ENCODE assay signal across 19 cellular contexts in genomic region chr9:134204041-134204440, GRCh38. TPM values are rescaled to one million over a fixed set of nuclear protein-coding genes. Genes with fewer than 3 reads are reported as not detected.
"Had no signal": no experiment of that assay in that cellular context is flagged by ENCODE, and none has a peak within 500 bp of the region (broad histone marks: within the 10 kb centered on the region; RNA-seq: fewer than 3 reads in every experiment).

No MANE protein-coding gene starts in this region.

- H3K4me3 Mint-ChIP-seq: activated B cell treated with CpG ODN at 0.5 μM for 24 hours; activated CD4-positive, alpha-beta T cell treated with anti-CD3 and anti-CD28 coated beads, Interleukin-2, amount 10 ng/mL, durations not matched to agents 24 days and 14 days; activated CD8-positive, alpha-beta T cell treated with anti-CD3 and anti-CD28 coated beads for 36 hours; activated naive CD8-positive, alpha-beta T cell treated with anti-CD3 and anti-CD28 coated beads, Interleukin-2, amount 10 ng/mL, durations not matched to agents 7 days and 5 days; activated T-cell treated with anti-CD3 and anti-CD28 coated beads, Interleukin-2, amount 50 U/mL, for 24 hours; brain; neural progenitor cell; stimulated activated naive B cell treated with anti-CD40 and anti-IgM and Interleukin-4, amounts not matched to agents 10 μg/mL and 1 μg/mL and 100 μg/mL, for 72 hours had no signal

- H3K4me1 ChIP-seq: foreskin keratinocyte had no signal

- H2AFZ ChIP-seq: hepatocyte, neural progenitor cell had no signal

- H3K36me3 ChIP-seq: neural progenitor cell, thoracic aorta had no signal

- DNase-seq: activated B cell treated with CpG ODN at 0.5 μM for 24 hours; activated CD4-positive, alpha-beta T cell treated with anti-CD3 and anti-CD28 coated beads, Interleukin-2, amount 10 ng/mL, durations not matched to agents 24 days and 14 days; activated CD8-positive, alpha-beta T cell treated with anti-CD3 and anti-CD28 coated beads for 36 hours; activated naive CD4-positive, alpha-beta T cell treated with Interleukin-2 at 50 U/mL for 16 hours; activated naive CD8-positive, alpha-beta T cell treated with anti-CD3 and anti-CD28 coated beads, Interleukin-2, amount 10 ng/mL, durations not matched to agents 7 days and 5 days; activated T-cell treated with anti-CD3 and anti-CD28 coated beads, Interleukin-2, amount 50 U/mL, for 24 hours; amygdala; central memory CD4-positive, alpha-beta T cell; foreskin keratinocyte; stimulated activated naive B cell treated with anti-CD40 and anti-IgM and Interleukin-4, amounts not matched to agents 10 μg/mL and 1 μg/mL and 100 μg/mL, for 72 hours had no signal

- H3K4me2 ChIP-seq: hepatocyte, neural progenitor cell had no signal

- H3K9me3 Mint-ChIP-seq: activated CD4-positive, alpha-beta T cell treated with anti-CD3 and anti-CD28 coated beads, Interleukin-2, amount 10 ng/mL, durations not matched to agents 24 days and 14 days; activated naive CD8-positive, alpha-beta T cell treated with anti-CD3 and anti-CD28 coated beads, Interleukin-2, amount 10 ng/mL, durations not matched to agents 7 days and 5 days; activated T-helper 2 cell treated with anti-CD3 and anti-CD28 coated beads, Interferon-gamma antibody, Interleukin-2, Interleukin-4, amounts not matched to agents 10 μg/mL and 5 μg/mL and 100 μg/mL, durations not matched to agents 14 hours and 24 hours and 36 hours had no signal

- ATAC-seq: activated CD8-positive, alpha-beta T cell treated with anti-CD3 and anti-CD28 coated beads for 36 hours; foreskin keratinocyte; stimulated activated naive B cell treated with anti-CD40 and anti-IgM and Interleukin-4, amounts not matched to agents 10 μg/mL and 1 μg/mL and 100 μg/mL, for 72 hours had no signal

- H3K27ac Mint-ChIP-seq: activated B cell treated with CpG ODN at 0.5 μM for 24 hours; activated CD4-positive, alpha-beta T cell treated with anti-CD3 and anti-CD28 coated beads, Interleukin-2, amount 10 ng/mL, durations not matched to agents 24 days and 14 days; activated CD8-positive, alpha-beta T cell treated with anti-CD3 and anti-CD28 coated beads for 36 hours; activated naive CD8-positive, alpha-beta T cell treated with anti-CD3 and anti-CD28 coated beads, Interleukin-2, amount 10 ng/mL, durations not matched to agents 7 days and 5 days; activated T-cell treated with anti-CD3 and anti-CD28 coated beads, Interleukin-2, amount 50 U/mL, for 24 hours; activated T-helper 2 cell treated with anti-CD3 and anti-CD28 coated beads, Interferon-gamma antibody, Interleukin-2, Interleukin-4, amounts not matched to agents 10 μg/mL and 5 μg/mL and 100 μg/mL, durations not matched to agents 14 hours and 24 hours and 36 hours; stimulated activated naive B cell treated with anti-CD40 and anti-IgM and Interleukin-4, amounts not matched to agents 10 μg/mL and 1 μg/mL and 100 μg/mL, for 72 hours had no signal

- H3K27ac ChIP-seq: foreskin keratinocyte, hepatocyte, neural progenitor cell, thoracic aorta had no signal

- H3K27me3 ChIP-seq: hepatocyte, neural progenitor cell had no signal

- H3K79me2 ChIP-seq: hepatocyte had no signal

- H3K27me3 Mint-ChIP-seq: activated CD8-positive, alpha-beta T cell treated with anti-CD3 and anti-CD28 coated beads for 36 hours; activated T-cell treated with anti-CD3 and anti-CD28 coated beads, Interleukin-2, amount 50 U/mL, for 24 hours had no signal

- H3K4me1 Mint-ChIP-seq: activated CD4-positive, alpha-beta T cell treated with anti-CD3 and anti-CD28 coated beads, Interleukin-2, amount 10 ng/mL, durations not matched to agents 24 days and 14 days; activated naive CD8-positive, alpha-beta T cell treated with anti-CD3 and anti-CD28 coated beads, Interleukin-2, amount 10 ng/mL, durations not matched to agents 7 days and 5 days had no signal

- H3K36me3 Mint-ChIP-seq: activated naive CD8-positive, alpha-beta T cell treated with anti-CD3 and anti-CD28 coated beads, Interleukin-2, amount 10 ng/mL, durations not matched to agents 7 days and 5 days; brain; neural progenitor cell had no signal

- H3K9ac ChIP-seq: neural progenitor cell had no signal

- H3K9me3 ChIP-seq: thoracic aorta had no signal

- H3K4me3 ChIP-seq: coronary artery, hepatocyte, neural progenitor cell, thoracic aorta had no signal

RNA-seq across cellular contexts. Expression of gene RNU6ATAC, which starts 39.7 kb away (rescaled TPM):
- total RNA-seq: fibroblast of lung, foreskin keratinocyte, hepatocyte, mononuclear cell, pulmonary artery endothelial cell, thoracic aorta had no signal
- polyA plus RNA-seq: fibroblast of lung, foreskin keratinocyte, hepatocyte had no signal
